Comparison of ENCODE assay signal across 21 cellular contexts in the genomic region with DNA sequence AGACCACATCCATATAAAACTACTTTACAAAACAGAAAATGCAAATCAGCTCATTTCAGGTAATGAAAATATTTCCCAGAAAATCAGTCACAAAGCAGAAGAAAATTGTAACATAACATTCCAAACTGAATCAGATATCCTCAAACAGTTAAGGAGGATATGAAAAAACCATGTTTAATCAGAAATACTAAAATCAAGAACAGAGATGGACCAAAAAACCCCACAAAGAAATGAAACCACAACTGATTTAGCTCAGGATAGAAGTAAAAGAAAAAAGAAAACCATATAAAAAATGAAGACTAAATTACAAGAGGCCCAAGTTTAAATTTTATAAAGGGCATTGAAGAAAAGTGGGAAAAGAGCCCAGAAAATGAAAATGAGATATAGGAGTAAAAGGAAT.
A peak's percentile ranks its signal among the peaks of the same experiment; 100 is the strongest.
DNase-seq lines count a peak whose midpoint lies in the region; ATAC-seq, FAIRE-seq and TF ChIP-seq lines count a peak whose summit lies in the region.
"Had no signal": no experiment of that assay in that cellular context is flagged by ENCODE, and none has a peak within 500 bp of the region (broad histone marks: within the 10 kb centered on the region; RNA-seq: fewer than 3 reads in every experiment).

No MANE protein-coding gene starts in this region.

- DNase-seq in activated CD4-positive, alpha-beta T cell treated with anti-CD3 and anti-CD28 coated beads for 36 hours, result no peak
- DNase-seq in activated CD4-positive, alpha-beta T cell treated with anti-CD3 and anti-CD28 coated beads, Interleukin-2, amount 50 U/mL, for 4 hours, result no peak
- no peak for DNase-seq in activated naive CD8-positive, alpha-beta T cell treated with anti-CD3 and anti-CD28 coated beads for 36 hours
- DNase-seq in memory B cell (ENCODE audit: low spot score in 2 of 2), result no peak
- no peak for DNase-seq in activated CD8-positive, alpha-beta memory T cell treated with anti-CD3 and anti-CD28 coated beads, Interleukin-2, amount 10 ng/mL, durations not matched to agents 7 days and 5 days
- DNase-seq in LoVo (ENCODE audit: low spot score), result no peak
- DNase-seq: Calu3; CD8-positive, alpha-beta memory T cell; DMS153; HCEC 1CT; KBM-7; NCI-H1105; NCI-H2081 treated with DMSO at 0.1 percent for 48 hours; NCI-H2171 treated with DMSO at 0.1 percent for 48 hours; NCI-H524 treated with DMSO at 0.1 percent for 48 hours; NCI-H82; Peyer's patch had no signal

- H3K27ac Mint-ChIP-seq in activated CD4-positive, alpha-beta T cell treated with anti-CD3 and anti-CD28 coated beads for 36 hours, result no peak overlapping the region
- H3K27ac Mint-ChIP-seq in activated naive CD8-positive, alpha-beta T cell treated with anti-CD3 and anti-CD28 coated beads for 36 hours, result peak overlapping the region; percentile 27
- peak overlapping the region; percentile 67 for H3K27ac Mint-ChIP-seq in memory B cell
- no peak overlapping the region for H3K27ac Mint-ChIP-seq in activated CD8-positive, alpha-beta memory T cell treated with anti-CD3 and anti-CD28 coated beads, Interleukin-2, amount 10 ng/mL, durations not matched to agents 7 days and 5 days

- H3K4me1 Mint-ChIP-seq in activated CD4-positive, alpha-beta T cell treated with anti-CD3 and anti-CD28 coated beads for 36 hours, result peaks cover 30% of the 10 kb centered on the region
- H3K4me1 Mint-ChIP-seq in activated naive CD8-positive, alpha-beta T cell treated with anti-CD3 and anti-CD28 coated beads for 36 hours, result peaks cover 23% of the 10 kb centered on the region
- H3K4me1 Mint-ChIP-seq in memory B cell, result no peaks in the 10 kb centered on the region
- peaks cover 15% of the 10 kb centered on the region for H3K4me1 Mint-ChIP-seq in activated CD8-positive, alpha-beta memory T cell treated with anti-CD3 and anti-CD28 coated beads, Interleukin-2, amount 10 ng/mL, durations not matched to agents 7 days and 5 days
- H3K4me1 Mint-ChIP-seq: CD8-positive, alpha-beta memory T cell; GM23338 had no signal

- CTCF ChIA-PET in activated CD4-positive, alpha-beta T cell treated with anti-CD3 and anti-CD28 coated beads for 36 hours (lab: Charles Lee), result interaction anchor here (0.8 kb wide), 1 partner anchor 151 kb away, joined by 3 read pairs; no protein-coding TSS in a partner anchor
- CTCF ChIA-PET in activated CD8-positive, alpha-beta memory T cell treated with anti-CD3 and anti-CD28 coated beads, Interleukin-2, amount 10 ng/mL, durations not matched to agents 7 days and 5 days (lab: Charles Lee), result no interaction called here

- intact Hi-C loops in activated CD4-positive, alpha-beta T cell treated with anti-CD3 and anti-CD28 coated beads for 36 hours (cut with DNase I, micrococcal nuclease), result loop anchor here in 1 of 2 experiments (5.0 to 10.0 kb wide), 2 partner anchors 100 to 153 kb away; partner anchors contain the start of gene RAB3GAP1

- H3K27me3 Mint-ChIP-seq in activated CD4-positive, alpha-beta T cell treated with anti-CD3 and anti-CD28 coated beads for 36 hours, result no peaks in the 10 kb centered on the region
- no peaks in the 10 kb centered on the region for H3K27me3 Mint-ChIP-seq in activated naive CD8-positive, alpha-beta T cell treated with anti-CD3 and anti-CD28 coated beads for 36 hours
- no peaks in the 10 kb centered on the region for H3K27me3 Mint-ChIP-seq in memory B cell
- H3K27me3 Mint-ChIP-seq in activated CD8-positive, alpha-beta memory T cell treated with anti-CD3 and anti-CD28 coated beads, Interleukin-2, amount 10 ng/mL, durations not matched to agents 7 days and 5 days, result no peaks in the 10 kb centered on the region
- H3K27me3 Mint-ChIP-seq: CD8-positive, alpha-beta memory T cell had no signal

- H3K36me3 Mint-ChIP-seq in activated CD4-positive, alpha-beta T cell treated with anti-CD3 and anti-CD28 coated beads for 36 hours (ENCODE audit: low read depth), result peaks cover 67% of the 10 kb centered on the region
- H3K36me3 Mint-ChIP-seq in activated naive CD8-positive, alpha-beta T cell treated with anti-CD3 and anti-CD28 coated beads for 36 hours, result peaks cover 47% of the 10 kb centered on the region
- peaks cover 62% of the 10 kb centered on the region for H3K36me3 Mint-ChIP-seq in memory B cell
- peaks cover 66% of the 10 kb centered on the region for H3K36me3 Mint-ChIP-seq in activated CD8-positive, alpha-beta memory T cell treated with anti-CD3 and anti-CD28 coated beads, Interleukin-2, amount 10 ng/mL, durations not matched to agents 7 days and 5 days

- peak; percentile 33 for ATAC-seq in activated CD4-positive, alpha-beta T cell treated with anti-CD3 and anti-CD28 coated beads for 36 hours
- ATAC-seq in memory B cell (ENCODE audit: low read depth) (no peak), SK-N-SH treated with all-trans-retinoic acid at 6 μM for 48 hours (no peak)
- ATAC-seq in activated CD8-positive, alpha-beta memory T cell treated with anti-CD3 and anti-CD28 coated beads, Interleukin-2, amount 10 ng/mL, durations not matched to agents 7 days and 5 days, result no peak
- ATAC-seq: GM23338, HepG2 had no signal

- H3K4me3 Mint-ChIP-seq in activated CD4-positive, alpha-beta T cell treated with anti-CD3 and anti-CD28 coated beads for 36 hours, result no peak overlapping the region
- H3K4me3 Mint-ChIP-seq in activated naive CD8-positive, alpha-beta T cell treated with anti-CD3 and anti-CD28 coated beads for 36 hours, result no peak overlapping the region
- H3K4me3 Mint-ChIP-seq in memory B cell, result no peak overlapping the region
- H3K4me3 Mint-ChIP-seq in activated CD8-positive, alpha-beta memory T cell treated with anti-CD3 and anti-CD28 coated beads, Interleukin-2, amount 10 ng/mL, durations not matched to agents 7 days and 5 days, result no peak overlapping the region
- H3K4me3 Mint-ChIP-seq: CD8-positive, alpha-beta memory T cell; GM23338 had no signal

- POLR2A ChIA-PET in activated CD4-positive, alpha-beta T cell treated with anti-CD3 and anti-CD28 coated beads for 36 hours (lab: Charles Lee), result interaction anchor here (0.6 kb wide), 1 partner anchor 689 kb away, joined by 5 read pairs; no protein-coding TSS in a partner anchor

- FAIRE-seq in A204.1 (lab: Jason Lieb, UNC), result peak; percentile 48
- FAIRE-seq: HepG2 had no signal

- H3K9me3 Mint-ChIP-seq in activated CD4-positive, alpha-beta T cell treated with anti-CD3 and anti-CD28 coated beads for 36 hours (ENCODE audit: low read depth), result no peaks in the 10 kb centered on the region
- H3K9me3 Mint-ChIP-seq in activated naive CD8-positive, alpha-beta T cell treated with anti-CD3 and anti-CD28 coated beads for 36 hours, result no peaks in the 10 kb centered on the region
- no peaks in the 10 kb centered on the region for H3K9me3 Mint-ChIP-seq in memory B cell
- H3K9me3 Mint-ChIP-seq in activated CD8-positive, alpha-beta memory T cell treated with anti-CD3 and anti-CD28 coated beads, Interleukin-2, amount 10 ng/mL, durations not matched to agents 7 days and 5 days (ENCODE audit: low read depth), result no peaks in the 10 kb centered on the region
- H3K9me3 Mint-ChIP-seq: CD8-positive, alpha-beta memory T cell; GM23338 had no signal

TF ChIP-seq in SK-N-SH treated with all-trans-retinoic acid at 6 μM for 48 hours, 23 proteins besides CTCF, POLR2A, EP300 and RAD21:
- TF ChIP-seq PPARA (CRISPR knock-in tag; IDR thresholded peaks at IDR 0.05; ENCODE audit: borderline replicate concordance) (no peak), TOX (CRISPR knock-in tag; IDR thresholded peaks at IDR 0.05; ENCODE audit: borderline replicate concordance) (no peak), ESRRG (CRISPR knock-in tag; IDR thresholded peaks at IDR 0.05) (no peak), ZNF8 (CRISPR knock-in tag; IDR thresholded peaks at IDR 0.05) (no peak), ZFP3 (CRISPR knock-in tag; IDR thresholded peaks at IDR 0.05) (no peak), TSHZ2 (CRISPR knock-in tag; IDR thresholded peaks at IDR 0.05) (no peak), TCF4 (CRISPR knock-in tag; IDR thresholded peaks at IDR 0.05; ENCODE audit: borderline replicate concordance) (no peak), ARNTL (CRISPR knock-in tag; IDR thresholded peaks at IDR 0.05; ENCODE audit: borderline replicate concordance, low read depth) (no peak), ZC3H10 (CRISPR knock-in tag; IDR thresholded peaks at IDR 0.05) (no peak), ZNF70 (CRISPR knock-in tag; IDR thresholded peaks at IDR 0.05) (no peak)

Comparison
In these comparisons a context has a peak if more than half of its experiments do, and no peak if none do; other contexts are left out.
1. H3K27ac Mint-ChIP-seq: peak in activated naive CD8-positive, alpha-beta T cell treated with anti-CD3 and anti-CD28 coated beads for 36 hours (single experiment) and memory B cell (single experiment); none in activated CD4-positive, alpha-beta T cell treated with anti-CD3 and anti-CD28 coated beads for 36 hours (single experiment) and activated CD8-positive, alpha-beta memory T cell treated with anti-CD3 and anti-CD28 coated beads, Interleukin-2, amount 10 ng/mL, durations not matched to agents 7 days and 5 days (single experiment).